In the genomic region with DNA sequence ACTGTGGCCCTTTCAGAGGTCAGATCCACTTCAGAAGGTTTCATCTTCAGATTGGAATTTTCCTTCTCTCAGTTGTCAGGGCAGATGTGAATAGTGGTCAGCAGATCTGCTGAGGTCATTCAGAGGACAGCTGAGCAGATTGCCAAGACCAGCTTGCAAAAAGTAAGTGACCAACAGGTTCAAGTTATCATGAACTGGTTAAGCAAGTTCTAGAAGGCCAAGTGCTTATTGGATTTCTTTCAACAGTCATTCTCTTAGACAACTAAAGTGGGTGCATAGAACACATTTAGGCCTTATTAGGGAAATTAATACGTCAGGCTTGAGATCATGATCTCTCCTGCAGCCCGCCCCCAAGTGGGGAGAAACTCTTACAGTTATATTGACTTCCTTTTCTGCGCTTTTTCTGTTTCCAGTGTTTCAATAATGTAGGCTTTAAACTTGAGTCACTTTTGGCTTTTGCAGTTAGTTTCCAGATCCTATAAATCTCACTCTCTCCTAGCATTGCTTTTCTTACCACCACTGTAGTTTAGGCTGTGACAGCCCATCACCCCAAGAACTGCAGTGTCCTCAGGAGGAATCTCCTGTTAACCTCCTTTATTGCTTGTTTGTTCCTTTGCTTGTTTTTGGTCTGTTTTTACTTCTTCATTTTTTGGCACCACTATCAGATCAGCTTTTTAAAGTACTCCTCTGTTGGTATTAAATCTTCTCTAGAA, we compare ENCODE assay signal across 9 cellular contexts.
DNase-seq lines count a peak whose midpoint lies in the region; ATAC-seq and TF ChIP-seq lines count a peak whose summit lies in the region.
"Had no signal": no experiment of that assay in that cellular context is flagged by ENCODE, and none has a peak within 500 bp of the region (broad histone marks: within the 10 kb centered on the region; RNA-seq: fewer than 3 reads in every experiment).

No MANE protein-coding gene starts in this region.

- H3K27ac ChIP-seq in cingulate gyrus (ENCODE audit: low read depth, low read length) = peak overlapping the region; percentile 32
- no peak overlapping the region for H3K27ac ChIP-seq in lung (ENCODE audit: low read depth in 1 of 2, low read length in 1 of 2)
- no peak overlapping the region for H3K27ac ChIP-seq in aorta (ENCODE audit: low read depth in 1 of 2, low read length in 2 of 2)
- H3K27ac ChIP-seq: SJCRH30 had no signal

- no peaks in the 10 kb centered on the region for H3K36me3 ChIP-seq in lung (ENCODE audit: control insufficient read depth in 2 of 2, insufficient read depth in 2 of 2, low read length in 2 of 2)
- no peaks in the 10 kb centered on the region for H3K36me3 ChIP-seq in aorta (ENCODE audit: control insufficient read depth in 1 of 2, insufficient read depth in 2 of 2, low read length in 1 of 2)
- H3K36me3 ChIP-seq: SJCRH30 had no signal

- TF ChIP-seq CTCF in lung (IDR thresholded peaks at IDR 0.05; ENCODE audit: control extremely low read depth, extremely low read depth) = peak; percentile 5

- H3K4me1 ChIP-seq in lung (ENCODE audit: control insufficient read depth in 2 of 2, insufficient read depth in 2 of 2, low read length in 2 of 2) (peaks cover 13 to 49% of the 10 kb centered on the region in 2 donors), aorta (ENCODE audit: control insufficient read depth in 1 of 2, insufficient read depth in 2 of 2, low read length in 2 of 2) (peaks cover 0 to 18% of the 10 kb centered on the region in 2 donors)
- H3K4me1 ChIP-seq: SJCRH30 had no signal

- WGBS in lung, 2 donors = 28 to 34% methylated on average over 3 of the region's 3 CpGs
- WGBS in aorta, 2 donors = 52 to 61% methylated on average over 3 of the region's 3 CpGs

- no peaks in the 10 kb centered on the region for H3K27me3 ChIP-seq in lung (ENCODE audit: control insufficient read depth, insufficient read depth)
- no peaks in the 10 kb centered on the region for H3K27me3 ChIP-seq in aorta (ENCODE audit: control insufficient read depth in 1 of 2, insufficient read depth in 2 of 2, low read length in 1 of 2)
- H3K27me3 ChIP-seq: SJCRH30 had no signal

- H3K4me3 ChIP-seq in lung = no peak overlapping the region
- no peak overlapping the region for H3K4me3 ChIP-seq in aorta (ENCODE audit: low read length in 2 of 2)
- H3K4me3 ChIP-seq: SJCRH30 had no signal

- intact Hi-C loops in Right ventricle myocardium inferior (cut with DNase I) (loop anchor here (5.0 to 10.0 kb wide), 4 partner anchors 79 to 408 kb away; partner anchors contain the start of gene C1orf21), cardiac septum (cut with DNase I) (loop anchor here (5.0 to 10.0 kb wide), 3 partner anchors 96 to 179 kb away; partner anchors contain the start of gene C1orf21), aorta (cut with DNase I) (loop anchor here in 1 of 2 donors (10.0 kb wide), 1 partner anchor 98 kb away; the partner anchor contains the start of gene C1orf21)

- H3K9me3 ChIP-seq in lung (ENCODE audit: control insufficient read depth in 2 of 2, insufficient read depth in 1 of 2, low read length in 1 of 2) (no peaks in the 10 kb centered on the region), aorta (ENCODE audit: control insufficient read depth, low read length) (no peaks in the 10 kb centered on the region)
- H3K9me3 ChIP-seq: SJCRH30 had no signal

- ATAC-seq in Right ventricle myocardium inferior (peak; percentile 65), lung (ENCODE audit: insufficient read depth, low FRiP score) (peak; percentile 42), aorta (ENCODE audit: low FRiP score) (peak; percentile 71), HG03521 (IDR thresholded peaks at IDR 0.05; ENCODE audit: unreplicated experiment) (no peak), GM19397 (IDR thresholded peaks at IDR 0.05; ENCODE audit: unreplicated experiment) (no peak)

- DNase-seq in Right ventricle myocardium inferior (ENCODE audit: missing footprints) = no peak
- no peak for DNase-seq in cardiac septum (ENCODE audit: low spot score)
- DNase-seq in lung (ENCODE audit: low spot score) = peak; percentile 60
- peak in 1 of 2 donors; percentile 63 for DNase-seq in aorta
- DNase-seq in SW480 (ENCODE audit: low spot score) = no peak

Comparison
In these comparisons a context has a peak if more than half of its experiments do, and no peak if none do; other contexts are left out.
1. ATAC-seq: peak in Right ventricle myocardium inferior (single experiment), lung (single experiment) and aorta (single experiment); none in HG03521 (single experiment) and GM19397 (single experiment).